Comparison of ENCODE assay signal across 1 cellular context in the genomic region with DNA sequence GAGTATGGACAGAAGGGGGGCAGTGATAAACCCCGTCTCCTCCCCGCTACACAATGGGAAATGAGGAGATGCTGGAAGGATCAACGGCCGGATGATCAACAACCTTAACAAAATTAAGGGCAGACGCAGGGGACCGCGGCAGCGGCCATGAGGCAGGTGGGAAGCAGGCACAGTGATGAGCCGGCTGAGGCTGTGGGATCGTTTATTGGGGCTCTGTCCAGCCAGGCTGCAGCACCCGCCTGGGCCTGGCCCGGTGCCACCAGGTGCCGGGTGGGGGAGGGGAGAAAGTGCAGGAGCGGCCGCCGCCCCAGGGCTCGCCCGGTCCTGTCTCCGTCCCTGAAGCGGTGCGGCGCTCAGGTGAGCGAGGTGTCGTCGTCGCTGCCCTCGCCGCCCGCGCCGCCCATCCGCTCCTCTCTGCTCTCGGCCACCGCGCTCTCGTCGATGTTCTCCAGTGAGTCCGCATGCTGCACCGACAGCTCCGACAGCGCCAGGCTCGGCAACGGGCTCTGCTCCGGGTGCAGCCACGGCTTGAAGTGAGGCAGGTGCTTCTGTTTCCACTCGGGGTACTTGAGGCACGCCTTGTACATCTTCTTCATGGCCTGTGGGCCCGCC.
A peak's percentile ranks its signal among the peaks of the same experiment; 100 is the strongest.
TF ChIP-seq lines count a peak whose summit lies in the region.

No MANE protein-coding gene starts in this region.

TF ChIP-seq in K562, 482 proteins besides CTCF, POLR2A, EP300 and RAD21:
- TF ChIP-seq, protein P1, sequence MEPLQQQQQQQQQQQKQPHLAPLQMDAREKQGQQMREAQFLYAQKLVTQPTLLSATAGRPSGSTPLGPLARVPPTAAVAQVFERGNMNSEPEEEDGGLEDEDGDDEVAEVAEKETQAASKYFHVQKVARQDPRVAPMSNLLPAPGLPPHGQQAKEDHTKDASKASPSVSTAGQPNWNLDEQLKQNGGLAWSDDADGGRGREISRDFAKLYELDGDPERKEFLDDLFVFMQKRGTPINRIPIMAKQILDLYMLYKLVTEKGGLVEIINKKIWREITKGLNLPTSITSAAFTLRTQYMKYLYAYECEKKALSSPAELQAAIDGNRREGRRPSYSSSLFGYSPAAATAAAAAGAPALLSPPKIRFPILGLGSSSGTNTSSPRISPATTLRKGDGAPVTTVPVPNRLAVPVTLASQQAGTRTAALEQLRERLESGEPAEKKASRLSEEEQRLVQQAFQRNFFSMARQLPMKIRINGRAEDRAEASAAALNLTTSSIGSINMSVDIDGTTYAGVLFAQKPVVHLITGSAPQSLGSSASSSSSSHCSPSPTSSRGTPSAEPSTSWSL (CRISPR knock-in tag; IDR thresholded peaks at IDR 0.05; ENCODE audit: borderline replicate concordance): no peak
- no peak for TF ChIP-seq FOXM1 (IDR thresholded peaks at IDR 0.05; ENCODE audit: low read depth)
- TF ChIP-seq FOXM1 (CRISPR knock-in tag; IDR thresholded peaks at IDR 0.05; ENCODE audit: low read depth): no peak
- no peak for TF ChIP-seq CBX3 (IDR thresholded peaks at IDR 0.05; ENCODE audit: borderline replicate concordance in 1 of 2, low read length in 2 of 2)
- TF ChIP-seq, protein P2, sequence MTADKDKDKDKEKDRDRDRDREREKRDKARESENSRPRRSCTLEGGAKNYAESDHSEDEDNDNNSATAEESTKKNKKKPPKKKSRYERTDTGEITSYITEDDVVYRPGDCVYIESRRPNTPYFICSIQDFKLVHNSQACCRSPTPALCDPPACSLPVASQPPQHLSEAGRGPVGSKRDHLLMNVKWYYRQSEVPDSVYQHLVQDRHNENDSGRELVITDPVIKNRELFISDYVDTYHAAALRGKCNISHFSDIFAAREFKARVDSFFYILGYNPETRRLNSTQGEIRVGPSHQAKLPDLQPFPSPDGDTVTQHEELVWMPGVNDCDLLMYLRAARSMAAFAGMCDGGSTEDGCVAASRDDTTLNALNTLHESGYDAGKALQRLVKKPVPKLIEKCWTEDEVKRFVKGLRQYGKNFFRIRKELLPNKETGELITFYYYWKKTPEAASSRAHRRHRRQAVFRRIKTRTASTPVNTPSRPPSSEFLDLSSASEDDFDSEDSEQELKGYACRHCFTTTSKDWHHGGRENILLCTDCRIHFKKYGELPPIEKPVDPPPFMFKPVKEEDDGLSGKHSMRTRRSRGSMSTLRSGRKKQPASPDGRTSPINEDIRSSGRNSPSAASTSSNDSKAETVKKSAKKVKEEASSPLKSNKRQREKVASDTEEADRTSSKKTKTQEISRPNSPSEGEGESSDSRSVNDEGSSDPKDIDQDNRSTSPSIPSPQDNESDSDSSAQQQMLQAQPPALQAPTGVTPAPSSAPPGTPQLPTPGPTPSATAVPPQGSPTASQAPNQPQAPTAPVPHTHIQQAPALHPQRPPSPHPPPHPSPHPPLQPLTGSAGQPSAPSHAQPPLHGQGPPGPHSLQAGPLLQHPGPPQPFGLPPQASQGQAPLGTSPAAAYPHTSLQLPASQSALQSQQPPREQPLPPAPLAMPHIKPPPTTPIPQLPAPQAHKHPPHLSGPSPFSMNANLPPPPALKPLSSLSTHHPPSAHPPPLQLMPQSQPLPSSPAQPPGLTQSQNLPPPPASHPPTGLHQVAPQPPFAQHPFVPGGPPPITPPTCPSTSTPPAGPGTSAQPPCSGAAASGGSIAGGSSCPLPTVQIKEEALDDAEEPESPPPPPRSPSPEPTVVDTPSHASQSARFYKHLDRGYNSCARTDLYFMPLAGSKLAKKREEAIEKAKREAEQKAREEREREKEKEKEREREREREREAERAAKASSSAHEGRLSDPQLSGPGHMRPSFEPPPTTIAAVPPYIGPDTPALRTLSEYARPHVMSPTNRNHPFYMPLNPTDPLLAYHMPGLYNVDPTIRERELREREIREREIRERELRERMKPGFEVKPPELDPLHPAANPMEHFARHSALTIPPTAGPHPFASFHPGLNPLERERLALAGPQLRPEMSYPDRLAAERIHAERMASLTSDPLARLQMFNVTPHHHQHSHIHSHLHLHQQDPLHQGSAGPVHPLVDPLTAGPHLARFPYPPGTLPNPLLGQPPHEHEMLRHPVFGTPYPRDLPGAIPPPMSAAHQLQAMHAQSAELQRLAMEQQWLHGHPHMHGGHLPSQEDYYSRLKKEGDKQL (CRISPR knock-in tag; IDR thresholded peaks at IDR 0.05; ENCODE audit: borderline replicate concordance): no peak
- no peak for TF ChIP-seq MCM7 (IDR thresholded peaks at IDR 0.05)
- TF ChIP-seq, protein P3, sequence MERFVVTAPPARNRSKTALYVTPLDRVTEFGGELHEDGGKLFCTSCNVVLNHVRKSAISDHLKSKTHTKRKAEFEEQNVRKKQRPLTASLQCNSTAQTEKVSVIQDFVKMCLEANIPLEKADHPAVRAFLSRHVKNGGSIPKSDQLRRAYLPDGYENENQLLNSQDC (CRISPR knock-in tag; IDR thresholded peaks at IDR 0.05): no peak
- TF ChIP-seq, protein P4, sequence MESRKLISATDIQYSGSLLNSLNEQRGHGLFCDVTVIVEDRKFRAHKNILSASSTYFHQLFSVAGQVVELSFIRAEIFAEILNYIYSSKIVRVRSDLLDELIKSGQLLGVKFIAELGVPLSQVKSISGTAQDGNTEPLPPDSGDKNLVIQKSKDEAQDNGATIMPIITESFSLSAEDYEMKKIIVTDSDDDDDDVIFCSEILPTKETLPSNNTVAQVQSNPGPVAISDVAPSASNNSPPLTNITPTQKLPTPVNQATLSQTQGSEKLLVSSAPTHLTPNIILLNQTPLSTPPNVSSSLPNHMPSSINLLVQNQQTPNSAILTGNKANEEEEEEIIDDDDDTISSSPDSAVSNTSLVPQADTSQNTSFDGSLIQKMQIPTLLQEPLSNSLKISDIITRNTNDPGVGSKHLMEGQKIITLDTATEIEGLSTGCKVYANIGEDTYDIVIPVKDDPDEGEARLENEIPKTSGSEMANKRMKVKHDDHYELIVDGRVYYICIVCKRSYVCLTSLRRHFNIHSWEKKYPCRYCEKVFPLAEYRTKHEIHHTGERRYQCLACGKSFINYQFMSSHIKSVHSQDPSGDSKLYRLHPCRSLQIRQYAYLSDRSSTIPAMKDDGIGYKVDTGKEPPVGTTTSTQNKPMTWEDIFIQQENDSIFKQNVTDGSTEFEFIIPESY (CRISPR knock-in tag; IDR thresholded peaks at IDR 0.05): peak; percentile 54; the same call in 1 of the 2 replicates
- TF ChIP-seq THRAP3 (IDR thresholded peaks at IDR 0.05; ENCODE audit: borderline replicate concordance): no peak
- TF ChIP-seq NFIX (CRISPR knock-in tag; IDR thresholded peaks at IDR 0.05; ENCODE audit: low read depth): no peak
- no peak for TF ChIP-seq ZFPM2 (CRISPR knock-in tag; IDR thresholded peaks at IDR 0.05)
- TF ChIP-seq TAF15 (IDR thresholded peaks at IDR 0.05; ENCODE audit: low read depth, low read length): no peak
- TF ChIP-seq PHF8 (IDR thresholded peaks at IDR 0.05; ENCODE audit: borderline replicate concordance, low read length): no peak
- no peak for TF ChIP-seq LARP7 (IDR thresholded peaks at IDR 0.05)
- TF ChIP-seq POLR2H (tag; IDR thresholded peaks at IDR 0.05; ENCODE audit: low read depth): no peak
- TF ChIP-seq FOXJ2 (tag; IDR thresholded peaks at IDR 0.05): no peak
- no peak for TF ChIP-seq JUND (IDR thresholded peaks at IDR 0.05; ENCODE audit: borderline replicate concordance, low read depth, low read length)
- TF ChIP-seq JUND (tag; IDR thresholded peaks at IDR 0.05; ENCODE audit: borderline replicate concordance, low read depth, low read length): no peak
- TF ChIP-seq ZNF274 (IDR thresholded peaks at IDR 0.05; ENCODE audit: borderline replicate concordance, low read depth, low read length): no peak
- 0 out of 2 replicates have a peak, but pooled peaks have one; percentile 28 for TF ChIP-seq POLR2G (IDR thresholded peaks at IDR 0.05; ENCODE audit: low read depth, low read length)
- TF ChIP-seq MCM5 (IDR thresholded peaks at IDR 0.05; ENCODE audit: low read depth): no peak
- TF ChIP-seq HOXB6 (CRISPR knock-in tag; IDR thresholded peaks at IDR 0.05; ENCODE audit: borderline replicate concordance): no peak
- no peak for TF ChIP-seq TARDBP (IDR thresholded peaks at IDR 0.05)
- no peak for TF ChIP-seq SAP30 (IDR thresholded peaks at IDR 0.05; ENCODE audit: borderline replicate concordance, insufficient read depth, low read depth, low read length, poor library complexity, severe bottlenecking)
- no peak for TF ChIP-seq ZNF140 (CRISPR knock-in tag; IDR thresholded peaks at IDR 0.05)
- TF ChIP-seq SIN3B (IDR thresholded peaks at IDR 0.05; ENCODE audit: low read depth): no peak
- TF ChIP-seq ZNF24 (IDR thresholded peaks at IDR 0.05): no peak
- TF ChIP-seq, protein P5, sequence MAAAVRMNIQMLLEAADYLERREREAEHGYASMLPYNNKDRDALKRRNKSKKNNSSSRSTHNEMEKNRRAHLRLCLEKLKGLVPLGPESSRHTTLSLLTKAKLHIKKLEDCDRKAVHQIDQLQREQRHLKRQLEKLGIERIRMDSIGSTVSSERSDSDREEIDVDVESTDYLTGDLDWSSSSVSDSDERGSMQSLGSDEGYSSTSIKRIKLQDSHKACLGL (CRISPR knock-in tag; IDR thresholded peaks at IDR 0.05; ENCODE audit: borderline replicate concordance, poor library complexity, severe bottlenecking): no peak
- no peak for TF ChIP-seq ZNF23 (CRISPR knock-in tag; IDR thresholded peaks at IDR 0.05)
- no peak for TF ChIP-seq KDM5B (IDR thresholded peaks at IDR 0.05; ENCODE audit: insufficient replicate concordance, low read depth, low read length)
- TF ChIP-seq, protein P6, sequence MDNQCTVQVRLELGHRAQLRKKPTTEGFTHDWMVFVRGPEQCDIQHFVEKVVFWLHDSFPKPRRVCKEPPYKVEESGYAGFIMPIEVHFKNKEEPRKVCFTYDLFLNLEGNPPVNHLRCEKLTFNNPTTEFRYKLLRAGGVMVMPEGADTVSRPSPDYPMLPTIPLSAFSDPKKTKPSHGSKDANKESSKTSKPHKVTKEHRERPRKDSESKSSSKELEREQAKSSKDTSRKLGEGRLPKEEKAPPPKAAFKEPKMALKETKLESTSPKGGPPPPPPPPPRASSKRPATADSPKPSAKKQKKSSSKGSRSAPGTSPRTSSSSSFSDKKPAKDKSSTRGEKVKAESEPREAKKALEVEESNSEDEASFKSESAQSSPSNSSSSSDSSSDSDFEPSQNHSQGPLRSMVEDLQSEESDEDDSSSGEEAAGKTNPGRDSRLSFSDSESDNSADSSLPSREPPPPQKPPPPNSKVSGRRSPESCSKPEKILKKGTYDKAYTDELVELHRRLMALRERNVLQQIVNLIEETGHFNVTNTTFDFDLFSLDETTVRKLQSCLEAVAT (IDR thresholded peaks at IDR 0.05): peak in 1 of 2 experiments; percentile 24; a peak in 1 of 4 replicates
- TF ChIP-seq NFIC (IDR thresholded peaks at IDR 0.05): peak; percentile 52
- TF ChIP-seq ZSCAN29 (IDR thresholded peaks at IDR 0.05): no peak
